ENCODE assay signal across 34 cellular contexts in genomic region chr10:70503776-70504175, GRCh38. TPM values are rescaled to one million over a fixed set of nuclear protein-coding genes. Genes with fewer than 3 reads are reported as not detected.
DNase-seq lines count a peak whose midpoint lies in the region; ATAC-seq and TF ChIP-seq lines count a peak whose summit lies in the region.
"Had no signal": no experiment of that assay in that cellular context is flagged by ENCODE, and none has a peak within 500 bp of the region (broad histone marks: within the 10 kb centered on the region; RNA-seq: fewer than 3 reads in every experiment).

No MANE protein-coding gene starts in this region.

- H3K9me3 Mint-ChIP-seq in endothelial cell (ENCODE audit: unreplicated experiment): no peaks in the 10 kb centered on the region
- H3K9me3 Mint-ChIP-seq: activated CD4-positive, alpha-beta T cell treated with anti-CD3 and anti-CD28 coated beads, Interleukin-2, amount 10 ng/mL, durations not matched to agents 24 days and 14 days; CD8-positive, alpha-beta memory T cell; naive thymus-derived CD4-positive, alpha-beta T cell had no signal

- intact Hi-C loops in posterior vena cava (cut with DNase I): no loop called here

- peak overlapping the region; percentile 54 for H3K4me3 Mint-ChIP-seq in endothelial cell (ENCODE audit: unreplicated experiment)
- H3K4me3 Mint-ChIP-seq: activated CD4-positive, alpha-beta T cell treated with anti-CD3 and anti-CD28 coated beads, Interleukin-2, amount 10 ng/mL, durations not matched to agents 24 days and 14 days; activated naive CD8-positive, alpha-beta T cell; B cell; CD8-positive, alpha-beta memory T cell; naive thymus-derived CD4-positive, alpha-beta T cell had no signal

- H3K4me3 ChIP-seq in BLaER1: peak overlapping the region; percentile 32; the same call in 1 of the 2 replicates
- H3K4me3 ChIP-seq in Karpas-422 (ENCODE audit: low read length): no peak overlapping the region
- no peak overlapping the region for H3K4me3 ChIP-seq in SU-DHL-6 (ENCODE audit: insufficient read depth, low read length, poor library complexity, severe bottlenecking)
- H3K4me3 ChIP-seq: esophagus muscularis mucosa, heart right ventricle, lung, Peyer's patch, psoas muscle, tibial artery had no signal

- H3K36me3 Mint-ChIP-seq in endothelial cell (ENCODE audit: low read depth, unreplicated experiment): peaks cover 17% of the 10 kb centered on the region
- H3K36me3 Mint-ChIP-seq: activated naive CD8-positive, alpha-beta T cell; CD8-positive, alpha-beta memory T cell; naive thymus-derived CD4-positive, alpha-beta T cell had no signal

- H3K9me2 ChIP-seq in Karpas-422 (replicated peaks; ENCODE audit: insufficient read depth, low read length) (no peaks in the 10 kb centered on the region), SU-DHL-6 (replicated peaks; ENCODE audit: insufficient read depth, low read length) (no peaks in the 10 kb centered on the region)

- H3K9ac ChIP-seq in BLaER1: peak overlapping the region; percentile 52
- no peak overlapping the region for H3K9ac ChIP-seq in Karpas-422 (ENCODE audit: low read length)
- no peak overlapping the region for H3K9ac ChIP-seq in SU-DHL-6 (ENCODE audit: low read length)

- H3K4me1 ChIP-seq in BLaER1: peaks cover 100% of the 10 kb centered on the region
- H3K4me1 ChIP-seq in Karpas-422 (ENCODE audit: low read length): peaks cover 64% of the 10 kb centered on the region

- H3K79me2 ChIP-seq in Karpas-422 (ENCODE audit: low read length) (peaks cover 96% of the 10 kb centered on the region), SU-DHL-6 (ENCODE audit: insufficient read depth, low read length) (peaks cover 95% of the 10 kb centered on the region)

- H3K4me1 Mint-ChIP-seq in endothelial cell (ENCODE audit: unreplicated experiment): peaks cover 85% of the 10 kb centered on the region
- H3K4me1 Mint-ChIP-seq: CD8-positive, alpha-beta memory T cell had no signal

- H4K20me1 ChIP-seq in BLaER1: no peaks in the 10 kb centered on the region
- H4K20me1 ChIP-seq in Karpas-422 (ENCODE audit: insufficient read depth, low read depth, low read length): peaks cover 2% of the 10 kb centered on the region; the same call in 1 of the 2 replicates
- peaks cover 6% of the 10 kb centered on the region; the same call in 1 of the 2 replicates for H4K20me1 ChIP-seq in SU-DHL-6 (ENCODE audit: low read depth, low read length)

- H3K9me3 ChIP-seq in BLaER1 (no peaks in the 10 kb centered on the region), Karpas-422 (ENCODE audit: low read length) (no peaks in the 10 kb centered on the region), SU-DHL-6 (ENCODE audit: insufficient read depth, low read length) (no peaks in the 10 kb centered on the region)
- H3K9me3 ChIP-seq: esophagus muscularis mucosa, heart right ventricle, Peyer's patch, psoas muscle, tibial artery had no signal

- H3K27ac Mint-ChIP-seq in endothelial cell (ENCODE audit: unreplicated experiment): peak overlapping the region; percentile 76
- H3K27ac Mint-ChIP-seq: activated CD4-positive, alpha-beta T cell treated with anti-CD3 and anti-CD28 coated beads, Interleukin-2, amount 10 ng/mL, durations not matched to agents 24 days and 14 days; activated naive CD8-positive, alpha-beta T cell; B cell had no signal

- TF ChIP-seq CTCF in SU-DHL-6 (IDR thresholded peaks at IDR 0.05; ENCODE audit: insufficient read depth, low read length, poor library complexity, severe bottlenecking) (no peak), endothelial cell (IDR thresholded peaks at IDR 0.05; ENCODE audit: unreplicated experiment) (no peak)

- no peak for DNase-seq in Karpas-422
- DNase-seq in endothelial cell (ENCODE audit: low spot score): no peak
- no peak for DNase-seq in AML-193 (lab: John Stamatoyannopoulos, UW)
- no peak for DNase-seq in posterior vena cava (ENCODE audit: low spot score)
- DNase-seq: activated CD4-positive, alpha-beta T cell treated with anti-CD3 and anti-CD28 coated beads, Interleukin-2, amount 10 ng/mL, durations not matched to agents 24 days and 14 days; activated effector memory CD4-positive, alpha-beta T cell treated with anti-CD3 and anti-CD28 coated beads, Interleukin-2, amount 50 U/mL, for 16 hours; activated T-cell treated with anti-CD3 and anti-CD28 coated beads, Interleukin-2, amount 50 U/mL, for 1 hour; aorta; CD8-positive, alpha-beta memory T cell; heart right ventricle; kidney glomerular epithelial cell; naive thymus-derived CD4-positive, alpha-beta T cell; NCI-H1048; NCI-H187; NCI-H226; NCI-H748 treated with DMSO at 0.1 percent for 48 hours; occipital lobe; Peyer's patch; psoas muscle; SHP77 treated with DMSO at 0.1 percent for 48 hours; stimulated activated CD4-positive, alpha-beta T cell treated with anti-CD3 and anti-CD28 coated beads, Interleukin-15, amount 100 ng/mL, for 24 hours; stimulated activated CD4-positive, alpha-beta T cell treated with anti-CD3 and anti-CD28 coated beads, Interleukin-4, amount 100 ng/mL, for 4 hours; SW 1271; T-helper 9 cell; tibial artery had no signal

- ATAC-seq in HG02763 (IDR thresholded peaks at IDR 0.05; ENCODE audit: unreplicated experiment) (no peak), GM19395 (IDR thresholded peaks at IDR 0.05; ENCODE audit: unreplicated experiment) (no peak)
- ATAC-seq: heart right ventricle; naive thymus-derived CD4-positive, alpha-beta T cell; psoas muscle had no signal

- H3K4me2 ChIP-seq in BLaER1 (peak overlapping the region; percentile 94), Karpas-422 (ENCODE audit: low read depth, low read length, poor library complexity, severe bottlenecking) (no peak overlapping the region), SU-DHL-6 (ENCODE audit: low read depth, low read length, poor library complexity, severe bottlenecking) (no peak overlapping the region)

- H3K27me3 ChIP-seq in BLaER1 (no peaks in the 10 kb centered on the region), Karpas-422 (ENCODE audit: low read length) (no peaks in the 10 kb centered on the region), SU-DHL-6 (ENCODE audit: low read length) (no peaks in the 10 kb centered on the region)
- H3K27me3 ChIP-seq: esophagus muscularis mucosa, heart right ventricle, Peyer's patch, tibial artery had no signal

- H3F3A ChIP-seq in SU-DHL-6 (ENCODE audit: insufficient read depth): peaks cover 20% of the 10 kb centered on the region

- H2AFZ ChIP-seq in Karpas-422 (ENCODE audit: low read length): no peak overlapping the region
- no peak overlapping the region for H2AFZ ChIP-seq in SU-DHL-6 (ENCODE audit: low read depth, low read length, severe bottlenecking)

- peak overlapping the region; percentile 98 for H3K27ac ChIP-seq in BLaER1
- H3K27ac ChIP-seq in Karpas-422 (ENCODE audit: low read length): peak overlapping the region; percentile 36; the same call in 1 of the 2 replicates
- H3K27ac ChIP-seq in SU-DHL-6 (ENCODE audit: low read depth, low read length): peak overlapping the region; percentile 30; the same call in 1 of the 2 replicates
- H3K27ac ChIP-seq: heart right ventricle, Peyer's patch, psoas muscle, tibial artery, VCaP had no signal

- H3K36me3 ChIP-seq in BLaER1 (0 out of 2 replicates have a peak, but pooled peaks cover 2% of the 10 kb centered on the region), Karpas-422 (ENCODE audit: insufficient read depth, low read length) (no peaks in the 10 kb centered on the region), SU-DHL-6 (ENCODE audit: low read length) (no peaks in the 10 kb centered on the region)
- H3K36me3 ChIP-seq: esophagus muscularis mucosa, Peyer's patch, tibial artery had no signal

- H3K27me3 Mint-ChIP-seq in endothelial cell (ENCODE audit: unreplicated experiment): peaks cover 17% of the 10 kb centered on the region
- H3K27me3 Mint-ChIP-seq: activated naive CD8-positive, alpha-beta T cell; B cell; naive thymus-derived CD4-positive, alpha-beta T cell had no signal

RNA-seq across cellular contexts. Expression of gene PALD1, which starts 25.2 kb away (rescaled TPM):
- 54.7 and 106 TPM in 2 replicates for total RNA-seq in Karpas-422 (2014; rRNA removed; shearing (Covaris generic); ENCODE audit: low replicate concordance)
- total RNA-seq in endothelial cell (ENCODE audit: unreplicated experiment): 166 TPM
- total RNA-seq in posterior vena cava: 1 to 10 TPM; 6.7 to 7.4 TPM

Comparison
In these comparisons a context has a peak if more than half of its experiments do, and no peak if none do; other contexts are left out.
1. H3K27ac ChIP-seq: peak in every context shown above with its lines; median percentile 98 in BLaER1; 36 in Karpas-422; 30 in SU-DHL-6.